ENCODE assay signal across 21 cellular contexts in genomic region chr17:82329683-82330321, GRCh38. TPM values are rescaled to one million over a fixed set of nuclear protein-coding genes. Genes with fewer than 3 reads are reported as not detected.
"Had no signal": no experiment of that assay in that cellular context is flagged by ENCODE, and none has a peak within 500 bp of the region (broad histone marks: within the 10 kb centered on the region; RNA-seq: fewer than 3 reads in every experiment).

No MANE protein-coding gene starts in this region.

- H3K9me3 ChIP-seq: ascending aorta, mucosa of descending colon, ovary, testis had no signal

- ATAC-seq: activated CD4-positive, alpha-beta T cell treated with anti-CD3 and anti-CD28 coated beads for 36 hours; stimulated activated naive CD8-positive, alpha-beta T cell treated with anti-CD3 and anti-CD28 coated beads, Interleukin-15, amount 100 ng/mL, for 72 hours had no signal

- H3K27ac ChIP-seq: ascending aorta, cardiac muscle cell, ovary, testis, WERI-Rb-1 had no signal

- H3K36me3 ChIP-seq: ascending aorta, cardiac muscle cell, ovary, WERI-Rb-1 had no signal

- H3K27me3 ChIP-seq: ascending aorta, ovary, testis had no signal

- DNase-seq: activated CD4-positive, alpha-beta memory T cell treated with anti-CD3 and anti-CD28 coated beads, Interleukin-2, amount 10 ng/mL, durations not matched to agents 7 days and 5 days; activated naive CD4-positive, alpha-beta T cell; cortex of kidney; immature natural killer cell; nephron progenitor cell; stimulated activated CD4-positive, alpha-beta T cell treated with anti-CD3 and anti-CD28 coated beads, Interleukin-15, amount 100 ng/mL, for 24 hours; stimulated activated CD4-positive, alpha-beta T cell treated with anti-CD3 and anti-CD28 coated beads, Interleukin-4, amount 100 ng/mL, for 24 hours; stimulated activated naive CD8-positive, alpha-beta T cell treated with anti-CD3 and anti-CD28 coated beads, Interleukin-15, amount 100 ng/mL, for 72 hours; T1000 had no signal

- H3K4me3 ChIP-seq: ascending aorta, cardiac muscle cell, mucosa of descending colon, ovary, testis had no signal

RNA-seq across cellular contexts. Expression of gene SECTM1, which starts 3.8 kb away (rescaled TPM):
- total RNA-seq: cardiac muscle cell had no signal
- polyA plus RNA-seq: cardiac muscle cell had no signal

RNA-seq across cellular contexts. Expression of gene CD7, which starts 12.4 kb away (rescaled TPM):
- total RNA-seq: cardiac muscle cell, epithelial cell of proximal tubule, glomerular endothelial cell had no signal

RNA-seq across cellular contexts. Expression of gene TEX19, which starts 29.2 kb away (rescaled TPM):
- total RNA-seq: activated CD4-positive, alpha-beta memory T cell treated with anti-CD3 and anti-CD28 coated beads, Interleukin-2, amount 10 ng/mL, durations not matched to agents 7 days and 5 days; activated CD4-positive, alpha-beta T cell treated with anti-CD3 and anti-CD28 coated beads for 36 hours; ascending aorta; epithelial cell of proximal tubule; glomerular endothelial cell; left colon; lung microvascular endothelial cell; mucosa of descending colon; ovary; urinary bladder had no signal
- polyA plus RNA-seq: cardiac muscle cell, immature natural killer cell, ovary, urinary bladder had no signal

RNA-seq across cellular contexts. Expression of gene UTS2R, which starts 41.8 kb away (rescaled TPM):
- total RNA-seq: activated CD4-positive, alpha-beta memory T cell treated with anti-CD3 and anti-CD28 coated beads, Interleukin-2, amount 10 ng/mL, durations not matched to agents 7 days and 5 days; activated CD4-positive, alpha-beta T cell treated with anti-CD3 and anti-CD28 coated beads for 36 hours; ascending aorta; epithelial cell of proximal tubule; glomerular endothelial cell; left colon; lung microvascular endothelial cell; mucosa of descending colon; ovary; urinary bladder had no signal
- polyA plus RNA-seq: immature natural killer cell, ovary, urinary bladder had no signal
